ENCODE assay signal across 8 cellular contexts in genomic region chr19:19201697-19202630, GRCh38. TPM values are rescaled to one million over a fixed set of nuclear protein-coding genes. Genes with fewer than 3 reads are reported as not detected.
DNase-seq lines count a peak whose midpoint lies in the region; ATAC-seq and TF ChIP-seq lines count a peak whose summit lies in the region.

No MANE protein-coding gene starts in this region.

- no peaks in the 10 kb centered on the region for H3F3A ChIP-seq in PC-3 (ENCODE audit: low read length, unreplicated experiment)

- TF ChIP-seq CTCF in DND-41 (IDR thresholded peaks at IDR 0.05; ENCODE audit: borderline replicate concordance, extremely low read depth, low read length, poor library complexity, severe bottlenecking), result no peak
- no peak for TF ChIP-seq CTCF in PC-3 (conservative IDR thresholded peaks at IDR 0.05; ENCODE audit: low read depth, low read length)
- no peak for TF ChIP-seq CTCF in epithelial cell of esophagus (IDR thresholded peaks at IDR 0.05; ENCODE audit: insufficient read depth, low read depth, low read length, missing control alignments)
- no peak for TF ChIP-seq CTCF in parathyroid adenoma (IDR thresholded peaks at IDR 0.05)

- peak overlapping the region; percentile 86 for H3K9ac ChIP-seq in DND-41 (ENCODE audit: low read depth, low read length)
- peak overlapping the region; percentile 95 for H3K9ac ChIP-seq in PC-3 (ENCODE audit: low read length)
- no peak overlapping the region for H3K9ac ChIP-seq in parathyroid adenoma

- POLR2A ChIA-PET in PC-3 (lab: Charles Lee; ENCODE audit: unreplicated experiment), result no interaction called here

- no TSS peak for BruUV-seq in PC-3 (replicated peaks; lab: Mats Ljungman, UMichigan)

- peaks cover 41% of the 10 kb centered on the region for H3K36me3 ChIP-seq in DND-41 (ENCODE audit: insufficient read depth, low read length)
- peaks cover 16% of the 10 kb centered on the region for H3K36me3 ChIP-seq in PC-3 (ENCODE audit: low read depth, low read length)
- H3K36me3 ChIP-seq in parathyroid adenoma (ENCODE audit: control insufficient read depth, insufficient read depth, low read length), result no peaks in the 10 kb centered on the region

- H3K9me3 ChIP-seq in DND-41 (ENCODE audit: insufficient read depth, low read length, severe bottlenecking) (no peaks in the 10 kb centered on the region), PC-3 (ENCODE audit: low read length) (no peaks in the 10 kb centered on the region), parathyroid adenoma (ENCODE audit: control insufficient read depth, low read length) (no peaks in the 10 kb centered on the region)

- H3K4me2 ChIP-seq in DND-41 (ENCODE audit: insufficient read depth, low read length) (peak overlapping the region; percentile 87), PC-3 (ENCODE audit: low read length) (peak overlapping the region; percentile 96), parathyroid adenoma (ENCODE audit: low read length) (no peak overlapping the region)

- H4K20me1 ChIP-seq in DND-41 (ENCODE audit: insufficient read depth, low read length) (peaks cover 3% of the 10 kb centered on the region; the same call in 1 of the 2 replicates), PC-3 (ENCODE audit: low read length) (no peaks in the 10 kb centered on the region)

- intact Hi-C loops in PC-3 (cut with micrococcal nuclease), result no loop called here

- peaks cover 24% of the 10 kb centered on the region for H3K79me2 ChIP-seq in DND-41 (ENCODE audit: insufficient read depth, low read length)
- H3K79me2 ChIP-seq in PC-3 (ENCODE audit: low read length), result peaks cover 20% of the 10 kb centered on the region
- no peaks in the 10 kb centered on the region for H3K79me2 ChIP-seq in parathyroid adenoma

- CTCF ChIA-PET in PC-3 (lab: Charles Lee), result no interaction called here

- H3K27me3 ChIP-seq in DND-41 (ENCODE audit: insufficient read depth, low read length, poor library complexity) (no peaks in the 10 kb centered on the region), PC-3 (ENCODE audit: low read length) (no peaks in the 10 kb centered on the region), parathyroid adenoma (ENCODE audit: control insufficient read depth, insufficient read depth, low read length) (no peaks in the 10 kb centered on the region)

- peaks cover 26% of the 10 kb centered on the region for H3K4me1 ChIP-seq in DND-41 (ENCODE audit: insufficient read depth, low read length)
- peaks cover 13% of the 10 kb centered on the region for H3K4me1 ChIP-seq in PC-3 (ENCODE audit: insufficient read depth, low read length)
- peaks cover 5% of the 10 kb centered on the region for H3K4me1 ChIP-seq in parathyroid adenoma

- ATAC-seq in DND-41 (ENCODE audit: insufficient read depth, low read depth) (no peak), PC-3 (no peak), HG02852 (IDR thresholded peaks at IDR 0.05; ENCODE audit: unreplicated experiment) (no peak)

- no peak for DNase-seq in DND-41
- no peak for DNase-seq in PC-3
- no peak for DNase-seq in epithelial cell of esophagus (ENCODE audit: low read depth)
- no peak for DNase-seq in NCI-H226
- no peak for DNase-seq in NCI-H446 (lab: John Stamatoyannopoulos, UW)
- no peak for DNase-seq in islet precursor cell

- H3K4me3 ChIP-seq in DND-41 (ENCODE audit: low read depth in 1 of 2, low read length in 2 of 2), result peak overlapping the region; percentile 97 to 99; a peak in 3 of 4 replicates
- peak overlapping the region; percentile 79 for H3K4me3 ChIP-seq in PC-3 (ENCODE audit: low read length)
- peak overlapping the region; percentile 80 for H3K4me3 ChIP-seq in epithelial cell of esophagus (ENCODE audit: low read length)
- H3K4me3 ChIP-seq in parathyroid adenoma (ENCODE audit: low read depth, low read length), result no peak overlapping the region

- H3K27ac ChIP-seq in DND-41 (ENCODE audit: low read length), result peak overlapping the region; percentile 92
- no peak overlapping the region for H3K27ac ChIP-seq in PC-3 (ENCODE audit: low read length)
- no peak overlapping the region for H3K27ac ChIP-seq in parathyroid adenoma

- no peaks in the 10 kb centered on the region for H3K9me2 ChIP-seq in PC-3 (replicated peaks; ENCODE audit: low read length)

- H2AFZ ChIP-seq in DND-41 (ENCODE audit: low read depth, low read length) (no peak overlapping the region), PC-3 (ENCODE audit: low read length) (no peak overlapping the region), parathyroid adenoma (peak overlapping the region; percentile 85)

RNA-seq across cellular contexts. Expression of gene NR2C2AP, which starts 1.2 kb away (rescaled TPM):
- total RNA-seq in PC-3 (2014; rRNA removed), result 39.3 and 47.0 TPM in 2 replicates

RNA-seq across cellular contexts. Expression of gene NCAN, which starts 9.8 kb away (rescaled TPM):
- 0.15 TPM in 1 of 2 replicates, not detected in the other for total RNA-seq in PC-3 (2014; rRNA removed)

RNA-seq across cellular contexts. Expression of gene RFXANK, which starts 9.9 kb away (rescaled TPM):
- 88.5 and 104 TPM in 2 replicates for total RNA-seq in PC-3 (2014; rRNA removed)

RNA-seq across cellular contexts. Expression of gene BORCS8, which starts 10.0 kb away (rescaled TPM):
- 21.9 and 33.1 TPM in 2 replicates for total RNA-seq in PC-3 (2014; rRNA removed)

RNA-seq across cellular contexts. Expression of gene MEF2B, which starts 31.9 kb away (rescaled TPM):
- 0.22 and 0.29 TPM in 2 replicates for total RNA-seq in PC-3 (2014; rRNA removed)
